In the genomic region with DNA sequence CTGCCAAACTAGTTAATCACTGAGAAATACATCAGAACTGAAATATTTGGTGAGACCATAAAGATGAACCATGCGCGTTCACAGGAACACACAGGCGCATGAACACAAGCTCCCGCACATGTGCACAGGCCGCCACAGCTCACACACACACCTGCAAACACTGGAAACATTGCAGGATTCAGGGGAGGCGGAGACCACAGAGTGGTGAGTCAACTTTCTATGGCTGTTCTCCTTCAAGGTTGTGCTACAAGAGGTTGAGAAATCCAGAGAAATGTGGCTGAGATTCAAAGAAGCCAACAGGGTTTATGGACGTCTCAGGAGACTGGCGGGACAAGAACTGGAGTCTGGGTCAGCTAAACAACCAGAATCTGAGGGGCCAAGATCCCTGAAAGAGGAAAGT, we compare ENCODE assay signal across 7 cellular contexts. TPM values are rescaled to one million over a fixed set of nuclear protein-coding genes. Genes with fewer than 3 reads are reported as not detected.
DNase-seq lines count a peak whose midpoint lies in the region; ATAC-seq, FAIRE-seq and TF ChIP-seq lines count a peak whose summit lies in the region.

No MANE protein-coding gene starts in this region.

- DNase-seq in RCC 7860 (ENCODE audit: low spot score) (peak; percentile 55), astrocyte of the hippocampus (ENCODE audit: low read depth, low spot score) (peak; percentile 72), upper lobe of right lung (peak; percentile 70), RPMI8226 (no peak), NCI-H2081 (lab: John Stamatoyannopoulos, UW) (no peak)

- H3K4me1 ChIP-seq in muscle layer of colon (ENCODE audit: insufficient read depth, low read length) (peaks cover 58% of the 10 kb centered on the region), upper lobe of right lung (peaks cover 37% of the 10 kb centered on the region)

- FAIRE-seq in RCC 7860 (lab: Jason Lieb, UNC) = peak; percentile 55

- peak; percentile 92 for ATAC-seq in upper lobe of right lung
- ATAC-seq in HG02840 (IDR thresholded peaks at IDR 0.05; ENCODE audit: low FRiP score, unreplicated experiment) = no peak

- H3K27me3 ChIP-seq in muscle layer of colon (ENCODE audit: control insufficient read depth in 1 of 2, insufficient read depth in 2 of 2, low read length in 2 of 2) = no peaks in the 10 kb centered on the region
- H3K27me3 ChIP-seq in upper lobe of right lung = no peaks in the 10 kb centered on the region

- H3K9ac ChIP-seq in muscle layer of colon (ENCODE audit: low read length) = no peak overlapping the region

- H3K27ac ChIP-seq in muscle layer of colon (ENCODE audit: low read depth, low read length) (peak overlapping the region; percentile 74), upper lobe of right lung (peak overlapping the region; percentile 76)

- H3K4me3 ChIP-seq in muscle layer of colon (ENCODE audit: low read depth in 1 of 2, low read length in 2 of 2) (no peak overlapping the region), upper lobe of right lung (no peak overlapping the region)

- intact Hi-C loops in upper lobe of right lung (cut with DNase I) = no loop called here

- H3K36me3 ChIP-seq in muscle layer of colon (ENCODE audit: insufficient read depth, low read length) = peaks cover 11% of the 10 kb centered on the region
- peaks cover 4% of the 10 kb centered on the region for H3K36me3 ChIP-seq in upper lobe of right lung

- H3K9me3 ChIP-seq in muscle layer of colon (ENCODE audit: low read length) (no peaks in the 10 kb centered on the region), upper lobe of right lung (no peaks in the 10 kb centered on the region)

- no peak for TF ChIP-seq CTCF in upper lobe of right lung (IDR thresholded peaks at IDR 0.05)

RNA-seq across cellular contexts. Expression of a gene that starts 17.8 kb away (rescaled TPM):
- 63.1 TPM for total RNA-seq in upper lobe of right lung

RNA-seq across cellular contexts. Expression of a gene that starts 44.9 kb away (rescaled TPM):
- total RNA-seq in upper lobe of right lung = 17.9 TPM

Comparison
In these comparisons a context has a peak if more than half of its experiments do, and no peak if none do; other contexts are left out.
1. DNase-seq: peak in RCC 7860 (single experiment), astrocyte of the hippocampus (single experiment) and upper lobe of right lung (single experiment); none in RPMI8226 (single experiment) and NCI-H2081 (0 of 2).